ENCODE assay signal across 12 cellular contexts in genomic region chr16:75247249-75247648, GRCh38. TPM values are rescaled to one million over a fixed set of nuclear protein-coding genes. Genes with fewer than 3 reads are reported as not detected.
A peak's percentile ranks its signal among the peaks of the same experiment; 100 is the strongest.
DNase-seq lines count a peak whose midpoint lies in the region; ATAC-seq, FAIRE-seq and TF ChIP-seq lines count a peak whose summit lies in the region.
"Had no signal": no experiment of that assay in that cellular context is flagged by ENCODE, and none has a peak within 500 bp of the region (broad histone marks: within the 10 kb centered on the region; RNA-seq: fewer than 3 reads in every experiment).

No MANE protein-coding gene starts in this region.

- peaks cover 6% of the 10 kb centered on the region; the same call in 1 of the 2 replicates for H3K36me3 ChIP-seq in Caco-2 (ENCODE audit: control insufficient read depth, insufficient read depth, low read length)
- H3K36me3 ChIP-seq in brain microvascular endothelial cell (replicated peaks): peaks cover 18% of the 10 kb centered on the region
- peaks cover 9 to 13% of the 10 kb centered on the region in 2 experiments for H3K36me3 ChIP-seq in HepG2 (replicated peaks in 1 of 2; ENCODE audit: control insufficient read depth in 1 of 2, insufficient read depth in 2 of 2, low read length in 2 of 2)
- H3K36me3 ChIP-seq in sigmoid colon: peaks cover 2 to 6% (median 4%) of the 10 kb centered on the region in 4 donors
- H3K36me3 ChIP-seq: BLaER1 had no signal

- H3K9me3 ChIP-seq in Caco-2: no peaks in the 10 kb centered on the region
- no peaks in the 10 kb centered on the region for H3K9me3 ChIP-seq in HepG2 (ENCODE audit: low read length)
- H3K9me3 ChIP-seq in sigmoid colon: no peaks in the 10 kb centered on the region
- H3K9me3 ChIP-seq: BLaER1 had no signal

- H3K9me3 Mint-ChIP-seq in Caco-2 (ENCODE audit: unreplicated experiment): no peaks in the 10 kb centered on the region
- H3K9me3 Mint-ChIP-seq in stimulated activated effector memory CD8-positive, alpha-beta T cell treated with anti-CD3 and anti-CD28 coated beads, Interleukin-12 subunit alpha, Interleukin-12 subunit beta, amount 100 ng/mL, for 72 hours: no peaks in the 10 kb centered on the region
- H3K9me3 Mint-ChIP-seq: IgD-negative memory B cell had no signal

- DNase-seq in Caco-2 (no peak), brain microvascular endothelial cell (no peak), HepG2 (ENCODE audit: low spot score) (no peak), sigmoid colon (no peak), NAMALWA (ENCODE audit: low spot score) (no peak), NCI-H187 (lab: John Stamatoyannopoulos, UW) (no peak)
- no peak for DNase-seq in stimulated activated effector memory CD8-positive, alpha-beta T cell treated with anti-CD3 and anti-CD28 coated beads, Interleukin-12 subunit alpha, Interleukin-12 subunit beta, amount 100 ng/mL, for 72 hours (ENCODE audit: low spot score in 2 of 2)
- DNase-seq: NCI-H345 had no signal

- TF ChIP-seq POLR2A in HepG2 (IDR thresholded peaks at IDR 0.05; ENCODE audit: insufficient read depth in 1 of 2, low read depth in 2 of 2, low read length in 2 of 2) (no peak), sigmoid colon (IDR thresholded peaks at IDR 0.05) (no peak)

- no peak for TF ChIP-seq EP300 in HepG2 (IDR thresholded peaks at IDR 0.05; ENCODE audit: low read depth in 2 of 2, low read length in 2 of 2)
- no peak for TF ChIP-seq EP300 in HepG2 (CRISPR knock-in tag; IDR thresholded peaks at IDR 0.05; ENCODE audit: borderline replicate concordance)
- no peak for TF ChIP-seq EP300 in sigmoid colon (IDR thresholded peaks at IDR 0.05)

- H3K4me3 Mint-ChIP-seq in Caco-2 (ENCODE audit: unreplicated experiment): peak overlapping the region; percentile 11
- no peak overlapping the region for H3K4me3 Mint-ChIP-seq in stimulated activated effector memory CD8-positive, alpha-beta T cell treated with anti-CD3 and anti-CD28 coated beads, Interleukin-12 subunit alpha, Interleukin-12 subunit beta, amount 100 ng/mL, for 72 hours
- H3K4me3 Mint-ChIP-seq: IgD-negative memory B cell had no signal

- in situ Hi-C loops in brain microvascular endothelial cell (cut with HindIII; ENCODE audit: low pct_ligation_motif_present, low sequenced_read_pairs): no loop called here
- in situ Hi-C loops in HepG2 (cut with HindIII; ENCODE audit: extremely low pct_ligation_motif_present, low pct_unique_long_range_greater_than_20kb): no loop called here

- ATAC-seq in HepG2: no peak
- no peak for ATAC-seq in stimulated activated effector memory CD8-positive, alpha-beta T cell treated with anti-CD3 and anti-CD28 coated beads, Interleukin-12 subunit alpha, Interleukin-12 subunit beta, amount 100 ng/mL, for 72 hours
- ATAC-seq in GM19395 (IDR thresholded peaks at IDR 0.05; ENCODE audit: unreplicated experiment): no peak

- H3K27me3 ChIP-seq in Caco-2 (replicated peaks; ENCODE audit: control insufficient read depth, insufficient read depth, low read length) (no peaks in the 10 kb centered on the region), brain microvascular endothelial cell (replicated peaks) (no peaks in the 10 kb centered on the region), HepG2 (ENCODE audit: control insufficient read depth in 1 of 2, insufficient read depth in 2 of 2, low read length in 2 of 2) (no peaks in the 10 kb centered on the region; a peak in 1 of 5 replicates), sigmoid colon (no peaks in the 10 kb centered on the region)

- peak overlapping the region; percentile 84 for H3K4me2 ChIP-seq in HepG2 (ENCODE audit: low read depth, low read length)

- H3K27ac Mint-ChIP-seq in Caco-2 (ENCODE audit: unreplicated experiment): peak overlapping the region; percentile 95
- H3K27ac Mint-ChIP-seq in stimulated activated effector memory CD8-positive, alpha-beta T cell treated with anti-CD3 and anti-CD28 coated beads, Interleukin-12 subunit alpha, Interleukin-12 subunit beta, amount 100 ng/mL, for 72 hours: no peak overlapping the region
- H3K27ac Mint-ChIP-seq: IgD-negative memory B cell had no signal

- no peak overlapping the region for H3K4me3 ChIP-seq in Caco-2 (ENCODE audit: low read depth, low read length)
- peak overlapping the region; percentile 12 for H3K4me3 ChIP-seq in brain microvascular endothelial cell (ENCODE audit: low read depth, low read length)
- H3K4me3 ChIP-seq in HepG2 (replicated peaks in 1 of 3; ENCODE audit: insufficient read depth in 1 of 3, low read depth in 2 of 3, low read length in 3 of 3): peak overlapping the region in 1 of 3 experiments; percentile 63; a peak in 2 of 6 replicates
- no peak overlapping the region for H3K4me3 ChIP-seq in sigmoid colon
- H3K4me3 ChIP-seq: BLaER1 had no signal

- H3K27ac ChIP-seq in brain microvascular endothelial cell (peak overlapping the region; percentile 98), HepG2 (ENCODE audit: extremely low read length, insufficient read depth, low read length) (peak overlapping the region; percentile 97), sigmoid colon (peak overlapping the region; percentile 85 to 96 (median 92))
- H3K27ac ChIP-seq: BLaER1 had no signal

- H3K79me2 ChIP-seq in HepG2 (ENCODE audit: insufficient read depth, low read length): peaks cover 83% of the 10 kb centered on the region

- no peak for FAIRE-seq in HepG2 (lab: Jason Lieb, UNC)

- CTCF ChIA-PET in Caco-2 (lab: Charles Lee) (interaction anchor here (1.0 kb wide), 1 partner anchor 138 kb away, joined by 4 read pairs; no protein-coding TSS in a partner anchor), HepG2 (lab: Yijun Ruan, JAX; ENCODE audit: low intra/inter-chr PET ratio, low total read pairs) (no interaction called here)

- no peak for TF ChIP-seq RAD21 in HepG2 (CRISPR knock-in tag; IDR thresholded peaks at IDR 0.05)

- WGBS in HepG2 (ENCODE audit: low lambda C conversion rate): 91% methylated on average over 4 of the region's 13 CpGs
- WGBS in sigmoid colon, 2 donors: 90% methylated on average over 13 of the region's 13 CpGs

- peaks cover 90% of the 10 kb centered on the region for H3K36me3 Mint-ChIP-seq in Caco-2 (ENCODE audit: insufficient read depth, unreplicated experiment)
- H3K36me3 Mint-ChIP-seq in stimulated activated effector memory CD8-positive, alpha-beta T cell treated with anti-CD3 and anti-CD28 coated beads, Interleukin-12 subunit alpha, Interleukin-12 subunit beta, amount 100 ng/mL, for 72 hours: no peaks in the 10 kb centered on the region
- H3K36me3 Mint-ChIP-seq: IgD-negative memory B cell had no signal

- no peak for TF ChIP-seq CTCF in Caco-2 (IDR thresholded peaks at IDR 0.05; ENCODE audit: insufficient read depth in 1 of 2, low read depth in 1 of 2, low read length in 1 of 2, severe bottlenecking in 1 of 2, unreplicated experiment in 1 of 2)
- no peak for TF ChIP-seq CTCF in brain microvascular endothelial cell (IDR thresholded peaks at IDR 0.05; ENCODE audit: low read depth, low read length, missing control alignments)
- no peak for TF ChIP-seq CTCF in HepG2 (CRISPR knock-in tag; IDR thresholded peaks at IDR 0.05)
- no peak for TF ChIP-seq CTCF in sigmoid colon (IDR thresholded peaks at IDR 0.05)

- peaks cover 55% of the 10 kb centered on the region for H3K4me1 Mint-ChIP-seq in Caco-2 (ENCODE audit: low read depth, unreplicated experiment)
- peaks cover 35% of the 10 kb centered on the region for H3K4me1 Mint-ChIP-seq in stimulated activated effector memory CD8-positive, alpha-beta T cell treated with anti-CD3 and anti-CD28 coated beads, Interleukin-12 subunit alpha, Interleukin-12 subunit beta, amount 100 ng/mL, for 72 hours

- H4K20me1 ChIP-seq in HepG2 (ENCODE audit: insufficient read depth, low read length): peaks cover 20% of the 10 kb centered on the region

- H3K9ac ChIP-seq in HepG2 (ENCODE audit: insufficient read depth, low read depth, low read length): peak overlapping the region; percentile 99
- H3K9ac ChIP-seq: BLaER1 had no signal

- H3K27me3 Mint-ChIP-seq in Caco-2 (ENCODE audit: insufficient read depth, unreplicated experiment): no peaks in the 10 kb centered on the region

- BruUV-seq in Caco-2 (replicated peaks; lab: Mats Ljungman, UMichigan) (no TSS peak), HepG2 (replicated peaks; lab: Mats Ljungman, UMichigan) (no TSS peak)

- no peak overlapping the region for H2AFZ ChIP-seq in HepG2 (ENCODE audit: low read length)

- H3K4me1 ChIP-seq in Caco-2 (peaks cover 67% of the 10 kb centered on the region), HepG2 (ENCODE audit: insufficient read depth, low read length) (peaks cover 77% of the 10 kb centered on the region), sigmoid colon (peaks cover 3 to 89% (median 85%) of the 10 kb centered on the region in 4 donors)

- POLR2A ChIA-PET in Caco-2 (lab: Charles Lee): no interaction called here
- POLR2A ChIA-PET in HepG2 (lab: Yijun Ruan, JAX): interaction anchor here (0.9 to 14.7 kb wide), 4 partner anchors 8 to 61 kb away, joined by 4 to 312 read pairs (median 46); no protein-coding TSS in a partner anchor

- intact Hi-C loops in Caco-2 (cut with micrococcal nuclease; ENCODE audit: unreplicated experiment): no loop called here
- intact Hi-C loops in HepG2 (cut with micrococcal nuclease; ENCODE audit: unreplicated experiment): loop anchor here (5.0 kb wide), 1 partner anchor 250 kb away; the partner anchor contains the start of gene ZNRF1
- intact Hi-C loops in sigmoid colon (cut with DNase I): no loop called here

RNA-seq across cellular contexts. Expression of gene BCAR1, which starts 4.2 kb away (rescaled TPM):
- 94.0 and 95.5 TPM in 2 replicates for total RNA-seq in Caco-2 (2022)
- total RNA-seq in HepG2 (2016; rRNA removed; fragmentation: Illumina TruSeq; extraction: Trizol): 35.9 and 48.1 TPM in 2 replicates
- total RNA-seq in HepG2 (2016; cell fraction: cytosol; rRNA removed; fragmentation: Illumina TruSeq; extraction: Trizol; ENCODE audit: low read depth): 13.1 and 14.5 TPM in 2 replicates
- total RNA-seq in HepG2 (2016; cell fraction: insoluble cytoplasmic fraction; rRNA removed; fragmentation: Illumina TruSeq; extraction: Trizol): 33.1 and 51.1 TPM in 2 replicates
- 38.7 and 43.1 TPM in 2 replicates for total RNA-seq in HepG2 (2016; cell fraction: membrane; rRNA removed; fragmentation: Illumina TruSeq; extraction: Trizol)
- total RNA-seq in HepG2 (2016; cell fraction: nucleus; rRNA removed; fragmentation: Illumina TruSeq; extraction: Trizol): 38.1 and 45.0 TPM in 2 replicates
- polyA plus RNA-seq in HepG2 (2011; rRNA removed): 51.7 and 57.8 TPM in 2 replicates
- 31.6 and 53.3 TPM in 2 replicates for polyA plus RNA-seq in HepG2 (2011; cell fraction: cytosol; rRNA removed)
- polyA plus RNA-seq in HepG2 (2011; cell fraction: nucleus; rRNA removed): 202 and 242 TPM in 2 replicates
- 39.6 and 65.3 TPM in 2 replicates for polyA plus RNA-seq in HepG2 (2012)
- polyA plus RNA-seq in HepG2 (2016; cell fraction: cytosol; fragmentation: Illumina TruSeq; extraction: Trizol; ENCODE audit: low read depth): 13.2 and 13.9 TPM in 2 replicates
- polyA plus RNA-seq in HepG2 (2016; cell fraction: insoluble cytoplasmic fraction; fragmentation: Illumina TruSeq; extraction: Trizol; ENCODE audit: low read depth): 47.9 and 56.1 TPM in 2 replicates
- 24.5 and 27.8 TPM in 2 replicates for polyA plus RNA-seq in HepG2 (2016; cell fraction: membrane; fragmentation: Illumina TruSeq; extraction: Trizol; ENCODE audit: low read depth)
- polyA plus RNA-seq in HepG2 (2016; cell fraction: nucleus; fragmentation: Illumina TruSeq; extraction: Trizol; ENCODE audit: insufficient read depth, low read depth): 68.9 and 74.0 TPM in 2 replicates
- 35.0 and 120 TPM in 2 replicates for polyA minus RNA-seq in HepG2 (2011; rRNA and poly(A)+ RNA removed; ENCODE audit: low replicate concordance)
- 32.5 and 33.4 TPM in 2 replicates for polyA minus RNA-seq in HepG2 (2011; cell fraction: cytosol; rRNA and poly(A)+ RNA removed)
- polyA minus RNA-seq in HepG2 (2011; cell fraction: nucleus; rRNA and poly(A)+ RNA removed): 77.6 and 107 TPM in 2 replicates
- total RNA-seq in sigmoid colon: 10 to 100 TPM; 21.7 to 42.9 (median 32.4) TPM
- 10 to 100 TPM; 45.0 to 82.3 (median 72.6) TPM for polyA plus RNA-seq in sigmoid colon
- polyA plus RNA-seq: IgD-negative memory B cell had no signal

RNA-seq across cellular contexts. Expression of gene CTRB1, which starts 28.5 kb away (rescaled TPM):
- total RNA-seq in Caco-2 (2022) (not detected in 2 replicates), HepG2 (2016; rRNA removed; fragmentation: Illumina TruSeq; extraction: Trizol) (not detected in 2 replicates), sigmoid colon (not detected)
- not detected in 2 replicates for total RNA-seq in HepG2 (2016; cell fraction: cytosol; rRNA removed; fragmentation: Illumina TruSeq; extraction: Trizol; ENCODE audit: low read depth)
- total RNA-seq in HepG2 (2016; cell fraction: insoluble cytoplasmic fraction; rRNA removed; fragmentation: Illumina TruSeq; extraction: Trizol): not detected in 2 replicates
- total RNA-seq in HepG2 (2016; cell fraction: membrane; rRNA removed; fragmentation: Illumina TruSeq; extraction: Trizol): not detected in 2 replicates
- not detected in 2 replicates for total RNA-seq in HepG2 (2016; cell fraction: nucleus; rRNA removed; fragmentation: Illumina TruSeq; extraction: Trizol)
- polyA plus RNA-seq in HepG2 (2011; rRNA removed) (0.55 TPM in 1 of 2 replicates, not detected in the other), sigmoid colon (10 to 100 TPM in 1 of 3 donors, under 1 TPM in 1, not detected in 1; 0.48 to 16.8 TPM)
- 0.13 and 0.14 TPM in 2 replicates for polyA plus RNA-seq in HepG2 (2011; cell fraction: cytosol; rRNA removed)
- 0.47 TPM in 1 of 2 replicates, not detected in the other for polyA plus RNA-seq in HepG2 (2011; cell fraction: nucleus; rRNA removed)
- polyA plus RNA-seq in HepG2 (2012): not detected in 2 replicates
- not detected in 2 replicates for polyA plus RNA-seq in HepG2 (2016; cell fraction: cytosol; fragmentation: Illumina TruSeq; extraction: Trizol; ENCODE audit: low read depth)
- polyA plus RNA-seq in HepG2 (2016; cell fraction: insoluble cytoplasmic fraction; fragmentation: Illumina TruSeq; extraction: Trizol; ENCODE audit: low read depth): not detected in 2 replicates
- polyA plus RNA-seq in HepG2 (2016; cell fraction: membrane; fragmentation: Illumina TruSeq; extraction: Trizol; ENCODE audit: low read depth): not detected in 2 replicates
- not detected in 2 replicates for polyA plus RNA-seq in HepG2 (2016; cell fraction: nucleus; fragmentation: Illumina TruSeq; extraction: Trizol; ENCODE audit: insufficient read depth, low read depth)
- polyA minus RNA-seq in HepG2 (2011; rRNA and poly(A)+ RNA removed; ENCODE audit: low replicate concordance): not detected in 2 replicates
- polyA minus RNA-seq in HepG2 (2011; cell fraction: cytosol; rRNA and poly(A)+ RNA removed): not detected in 2 replicates
- not detected in 2 replicates for polyA minus RNA-seq in HepG2 (2011; cell fraction: nucleus; rRNA and poly(A)+ RNA removed)
- polyA plus RNA-seq: IgD-negative memory B cell had no signal

RNA-seq across cellular contexts. Expression of gene CTRB2, which starts 40.3 kb away (rescaled TPM):
- not detected in 2 replicates for total RNA-seq in Caco-2 (2022)
- not detected in 2 replicates for total RNA-seq in HepG2 (2016; rRNA removed; fragmentation: Illumina TruSeq; extraction: Trizol)
- total RNA-seq in HepG2 (2016; cell fraction: cytosol; rRNA removed; fragmentation: Illumina TruSeq; extraction: Trizol; ENCODE audit: low read depth): not detected in 2 replicates
- total RNA-seq in HepG2 (2016; cell fraction: insoluble cytoplasmic fraction; rRNA removed; fragmentation: Illumina TruSeq; extraction: Trizol): not detected in 2 replicates
- total RNA-seq in HepG2 (2016; cell fraction: membrane; rRNA removed; fragmentation: Illumina TruSeq; extraction: Trizol): not detected in 2 replicates
- total RNA-seq in HepG2 (2016; cell fraction: nucleus; rRNA removed; fragmentation: Illumina TruSeq; extraction: Trizol): not detected in 2 replicates
- polyA plus RNA-seq in HepG2 (2011; rRNA removed): 0.13 and 0.39 TPM in 2 replicates
- polyA plus RNA-seq in HepG2 (2011; cell fraction: cytosol; rRNA removed): 0.13 TPM in 1 of 2 replicates, not detected in the other
- 0.53 TPM in 1 of 2 replicates, not detected in the other for polyA plus RNA-seq in HepG2 (2011; cell fraction: nucleus; rRNA removed)
- 0.78 and 0.89 TPM in 2 replicates for polyA plus RNA-seq in HepG2 (2012)
- 0.40 TPM in 1 of 2 replicates, not detected in the other for polyA plus RNA-seq in HepG2 (2016; cell fraction: cytosol; fragmentation: Illumina TruSeq; extraction: Trizol; ENCODE audit: low read depth)
- not detected in 2 replicates for polyA plus RNA-seq in HepG2 (2016; cell fraction: insoluble cytoplasmic fraction; fragmentation: Illumina TruSeq; extraction: Trizol; ENCODE audit: low read depth)
- polyA plus RNA-seq in HepG2 (2016; cell fraction: membrane; fragmentation: Illumina TruSeq; extraction: Trizol; ENCODE audit: low read depth): 0.37 TPM in 1 of 2 replicates, not detected in the other
- polyA plus RNA-seq in HepG2 (2016; cell fraction: nucleus; fragmentation: Illumina TruSeq; extraction: Trizol; ENCODE audit: insufficient read depth, low read depth): not detected in 2 replicates
- not detected in 2 replicates for polyA minus RNA-seq in HepG2 (2011; rRNA and poly(A)+ RNA removed; ENCODE audit: low replicate concordance)
- polyA minus RNA-seq in HepG2 (2011; cell fraction: cytosol; rRNA and poly(A)+ RNA removed): not detected in 2 replicates
- not detected in 2 replicates for polyA minus RNA-seq in HepG2 (2011; cell fraction: nucleus; rRNA and poly(A)+ RNA removed)
- total RNA-seq in sigmoid colon: not detected
- 10 to 100 TPM in 1 of 3 donors, under 1 TPM in 1, not detected in 1; 0.42 to 17.4 TPM for polyA plus RNA-seq in sigmoid colon
- total RNA-seq: omental fat pad had no signal
- polyA plus RNA-seq: IgD-negative memory B cell had no signal
